In genomic region chr5:172143875-172144274, GRCh38 we compare ENCODE assay signal across 21 cellular contexts. TPM values are rescaled to one million over a fixed set of nuclear protein-coding genes. Genes with fewer than 3 reads are reported as not detected.
DNase-seq lines count a peak whose midpoint lies in the region; ATAC-seq, FAIRE-seq and TF ChIP-seq lines count a peak whose summit lies in the region.
"Had no signal": no experiment of that assay in that cellular context is flagged by ENCODE, and none has a peak within 500 bp of the region (broad histone marks: within the 10 kb centered on the region; RNA-seq: fewer than 3 reads in every experiment).

No MANE protein-coding gene starts in this region.

- H3K9ac ChIP-seq in BLaER1 = no peak overlapping the region; the same call in 1 of the 2 replicates

- H3K27ac ChIP-seq in BLaER1 = peak overlapping the region; percentile 39
- H3K27ac ChIP-seq in GM23338 (ENCODE audit: low read depth) = 0 out of 2 replicates have a peak overlapping the region, but pooled peaks have one; percentile 45
- H3K27ac ChIP-seq in caudate nucleus (ENCODE audit: low read depth, low read length) = peak overlapping the region; percentile 56
- peak overlapping the region; percentile 3 for H3K27ac ChIP-seq in naive thymus-derived CD4-positive, alpha-beta T cell (ENCODE audit: low read depth, low read length)

- no peak overlapping the region for H2AFZ ChIP-seq in GM23338

- H3K4me3 ChIP-seq in BLaER1 = no peak overlapping the region
- H3K4me3 ChIP-seq in GM23338 = no peak overlapping the region
- H3K4me3 ChIP-seq in naive thymus-derived CD4-positive, alpha-beta T cell (ENCODE audit: low read length) = no peak overlapping the region
- H3K4me3 ChIP-seq: esophagus squamous epithelium, left lung had no signal

- H3K4me2 ChIP-seq in BLaER1 = peak overlapping the region; percentile 73
- H3K4me2 ChIP-seq in GM23338 = no peak overlapping the region

- H3K27ac Mint-ChIP-seq in GM23338 (peak overlapping the region; percentile 76; the same call in 1 of the 2 replicates), chondrocyte (ENCODE audit: unreplicated experiment) (no peak overlapping the region)
- H3K27ac Mint-ChIP-seq in naive thymus-derived CD4-positive, alpha-beta T cell = peak overlapping the region in 8 of 9 donors; percentile 62 to 89 (median 78)

- no peak for DNase-seq in GM23338 (ENCODE audit: low spot score)
- DNase-seq in caudate nucleus (lab: John Stamatoyannopoulos, UW) = no peak
- no peak for DNase-seq in naive thymus-derived CD4-positive, alpha-beta T cell
- DNase-seq in NCI-H1436 (lab: John Stamatoyannopoulos, UW) = no peak
- no peak for DNase-seq in frontal cortex (ENCODE audit: low spot score in 2 of 2)
- no peak for DNase-seq in DMS153 (lab: John Stamatoyannopoulos, UW)
- no peak for DNase-seq in chondrocyte (ENCODE audit: low spot score)
- DNase-seq: dermis blood vessel endothelial cell; DMS53; esophagus squamous epithelium; NCI-H2029; RPMI8226; stimulated activated CD4-positive, alpha-beta T cell treated with anti-CD3 and anti-CD28 coated beads, Interleukin-1b, Interleukin-23, amount 100 ng/mL, for 48 hours; stimulated activated CD8-positive, alpha-beta memory T cell treated with anti-CD3 and anti-CD28 coated beads, Interleukin-4, amount 100 ng/mL, for 48 hours had no signal

- peaks cover 84% of the 10 kb centered on the region for H3K4me1 ChIP-seq in BLaER1
- H3K4me1 ChIP-seq in GM23338 (ENCODE audit: insufficient read depth) = peaks cover 6% of the 10 kb centered on the region; the same call in 1 of the 2 replicates
- peaks cover 44 to 86% of the 10 kb centered on the region in 2 donors for H3K4me1 ChIP-seq in naive thymus-derived CD4-positive, alpha-beta T cell (ENCODE audit: control insufficient read depth in 2 of 2, insufficient read depth in 2 of 2, low read length in 2 of 2)

- H3K9me2 ChIP-seq in GM23338 (ENCODE audit: insufficient read depth) = no peaks in the 10 kb centered on the region

- H3K27me3 ChIP-seq in BLaER1 (no peaks in the 10 kb centered on the region), GM23338 (ENCODE audit: insufficient read depth) (no peaks in the 10 kb centered on the region)
- H3K27me3 ChIP-seq in naive thymus-derived CD4-positive, alpha-beta T cell (ENCODE audit: control insufficient read depth in 2 of 2, insufficient read depth in 2 of 2, low read length in 2 of 2) = no peaks in the 10 kb centered on the region
- H3K27me3 ChIP-seq: esophagus squamous epithelium, left lung had no signal

- H3F3A ChIP-seq in GM23338 (replicated peaks; ENCODE audit: low read depth) = 0 out of 2 replicates have a peak, but pooled peaks cover 4% of the 10 kb centered on the region

- peaks cover 81% of the 10 kb centered on the region for H3K36me3 ChIP-seq in BLaER1
- no peaks in the 10 kb centered on the region for H3K36me3 ChIP-seq in GM23338 (ENCODE audit: insufficient read depth)
- peaks cover 4 to 48% (median 11%) of the 10 kb centered on the region in 3 experiments for H3K36me3 ChIP-seq in naive thymus-derived CD4-positive, alpha-beta T cell (ENCODE audit: control insufficient read depth in 2 of 3, insufficient read depth in 3 of 3, low read length in 3 of 3)

- no peak for TF ChIP-seq CTCF in GM23338 (conservative IDR thresholded peaks at IDR 0.05; ENCODE audit: low read depth in 2 of 2)
- TF ChIP-seq CTCF in chondrocyte (IDR thresholded peaks at IDR 0.05) = no peak

- POLR2A ChIA-PET in naive thymus-derived CD4-positive, alpha-beta T cell (lab: Charles Lee) = interaction anchor here (0.8 to 1.0 kb wide), 2 partner anchors 24 to 31 kb away, joined by 4 read pairs; no protein-coding TSS in a partner anchor

- intact Hi-C loops in naive thymus-derived CD4-positive, alpha-beta T cell (cut with micrococcal nuclease) = no loop called here

- peaks cover 21% of the 10 kb centered on the region; the same call in 1 of the 2 replicates for H3K79me2 ChIP-seq in GM23338 (replicated peaks; ENCODE audit: insufficient read depth)

- no peak for ATAC-seq in GM23338
- ATAC-seq in naive thymus-derived CD4-positive, alpha-beta T cell = no peak

- H3K9me3 ChIP-seq in BLaER1 = no peaks in the 10 kb centered on the region
- H3K9me3 ChIP-seq in naive thymus-derived CD4-positive, alpha-beta T cell (ENCODE audit: control insufficient read depth in 2 of 3, low read length in 3 of 3) = no peaks in the 10 kb centered on the region
- H3K9me3 ChIP-seq: esophagus squamous epithelium, left lung had no signal

- peaks cover 7% of the 10 kb centered on the region for H3K27me3 Mint-ChIP-seq in GM23338 (ENCODE audit: insufficient read depth, low read depth, poor library complexity)
- H3K27me3 Mint-ChIP-seq in naive thymus-derived CD4-positive, alpha-beta T cell = no peaks in the 10 kb centered on the region
- H3K27me3 Mint-ChIP-seq in chondrocyte (ENCODE audit: low read depth) = no peaks in the 10 kb centered on the region

- H3K9me3 Mint-ChIP-seq in GM23338 (no peaks in the 10 kb centered on the region), chondrocyte (ENCODE audit: low read depth) (no peaks in the 10 kb centered on the region)
- no peaks in the 10 kb centered on the region for H3K9me3 Mint-ChIP-seq in naive thymus-derived CD4-positive, alpha-beta T cell

- H3K36me3 Mint-ChIP-seq in GM23338 (ENCODE audit: low read depth) = 0 out of 3 replicates have a peak, but pooled peaks cover 3% of the 10 kb centered on the region
- H3K36me3 Mint-ChIP-seq in naive thymus-derived CD4-positive, alpha-beta T cell = peaks cover 0 to 20% (median 10%) of the 10 kb centered on the region in 5 donors
- H3K36me3 Mint-ChIP-seq in chondrocyte (ENCODE audit: low read depth) = peaks cover 2% of the 10 kb centered on the region

- H3K4me1 Mint-ChIP-seq in GM23338 (peaks cover 18% of the 10 kb centered on the region), chondrocyte (ENCODE audit: low read depth) (peaks cover 26% of the 10 kb centered on the region)
- peaks cover 58 to 94% (median 79%) of the 10 kb centered on the region in 7 donors for H3K4me1 Mint-ChIP-seq in naive thymus-derived CD4-positive, alpha-beta T cell

- H4K20me1 ChIP-seq in BLaER1 (peaks cover 99% of the 10 kb centered on the region), GM23338 (replicated peaks; ENCODE audit: insufficient read depth) (no peaks in the 10 kb centered on the region; the same call in 1 of the 2 replicates)

- H3K4me3 Mint-ChIP-seq in GM23338 = no peak overlapping the region
- peak overlapping the region in 7 of 10 donors; percentile 12 to 54 (median 26) for H3K4me3 Mint-ChIP-seq in naive thymus-derived CD4-positive, alpha-beta T cell
- H3K4me3 Mint-ChIP-seq in chondrocyte (ENCODE audit: unreplicated experiment) = no peak overlapping the region

- CTCF ChIA-PET in naive thymus-derived CD4-positive, alpha-beta T cell (lab: Charles Lee) = no interaction called here

- FAIRE-seq in frontal cortex (lab: Jason Lieb, UNC) = no peak

TF ChIP-seq in GM23338, 12 proteins besides CTCF, POLR2A, EP300 and RAD21:
- no peak for TF ChIP-seq REST (IDR thresholded peaks at IDR 0.05; ENCODE audit: unreplicated experiment)
- TF ChIP-seq STAT1 (IDR thresholded peaks at IDR 0.05; ENCODE audit: unreplicated experiment) = no peak
- TF ChIP-seq EZH2phosphoT487 (IDR thresholded peaks at IDR 0.05; ENCODE audit: unreplicated experiment) = no peak
- TF ChIP-seq ZNF114 (CRISPR knock-in tag; IDR thresholded peaks at IDR 0.05) = no peak
- TF ChIP-seq POLR2AphosphoS5 (IDR thresholded peaks at IDR 0.05; ENCODE audit: low read depth) = no peak
TF ChIP-seq in GM23338: peak in this region for 0.

RNA-seq across cellular contexts. Expression of gene STK10, which starts 44.1 kb away (rescaled TPM):
- total RNA-seq in GM23338 (2014; rRNA removed; shearing (Covaris generic)) = 17.8 and 19.6 TPM in 2 replicates
- 7.5 and 9.3 TPM in 2 replicates for polyA plus RNA-seq in GM23338 (2016; fragmentation: Nextera tagmentation; extraction: Ambion mirVana)
- total RNA-seq in naive thymus-derived CD4-positive, alpha-beta T cell = 100 to 1,000 TPM; 244 to 474 (median 311) TPM
- polyA plus RNA-seq in naive thymus-derived CD4-positive, alpha-beta T cell = 100 to 1,000 TPM in 1 of 2 donors, 10 to 100 TPM in 1; 55.7 to 141 TPM
- total RNA-seq in frontal cortex = 4.5 TPM
- 32.9 to 52.7 TPM (median 45.9 TPM) in 3 replicates for total RNA-seq in chondrocyte

RNA-seq across cellular contexts. Expression of gene EFCAB9, which starts 50.1 kb away (rescaled TPM):
- not detected in 2 replicates for total RNA-seq in GM23338 (2014; rRNA removed; shearing (Covaris generic))
- not detected in 2 replicates for polyA plus RNA-seq in GM23338 (2016; fragmentation: Nextera tagmentation; extraction: Ambion mirVana)
- not detected for total RNA-seq in naive thymus-derived CD4-positive, alpha-beta T cell
- not detected for polyA plus RNA-seq in naive thymus-derived CD4-positive, alpha-beta T cell
- total RNA-seq in frontal cortex = not detected
- not detected in 3 replicates for total RNA-seq in chondrocyte
- total RNA-seq: dermis blood vessel endothelial cell; esophagus squamous epithelium; left lung; LHCN-M2; right cardiac atrium; T-helper 1 cell treated with Interleukin-12 subunit alpha and Interleukin-12 subunit beta and Interleukin-4 antibody, amounts not matched to agents 30 ng/mL and 1 ng/mL, for 36 hours; ureter had no signal
- polyA plus RNA-seq: neural cell, right cardiac atrium had no signal

Comparison
In these comparisons a context has a peak if more than half of its experiments do, and no peak if none do; other contexts are left out.
1. H3K27ac ChIP-seq: peak in every context shown above with its lines; median percentile 56 in caudate nucleus; 45 in GM23338; 39 in BLaER1; 3 in naive thymus-derived CD4-positive, alpha-beta T cell.
2. H3K4me3 Mint-ChIP-seq: peak in naive thymus-derived CD4-positive, alpha-beta T cell (7 of 10); none in GM23338 (single experiment) and chondrocyte (single experiment).